Comparison of ENCODE assay signal across 16 cellular contexts in genomic region chr3:184774996-184775715, GRCh38. TPM values are rescaled to one million over a fixed set of nuclear protein-coding genes. Genes with fewer than 3 reads are reported as not detected.
A peak's percentile ranks its signal among the peaks of the same experiment; 100 is the strongest.
DNase-seq lines count a peak whose midpoint lies in the region; ATAC-seq and TF ChIP-seq lines count a peak whose summit lies in the region.
"Had no signal": no experiment of that assay in that cellular context is flagged by ENCODE, and none has a peak within 500 bp of the region (broad histone marks: within the 10 kb centered on the region; RNA-seq: fewer than 3 reads in every experiment).

No MANE protein-coding gene starts in this region.

- DNase-seq in activated effector memory CD4-positive, alpha-beta T cell treated with anti-CD3 and anti-CD28 coated beads, Interleukin-2, amount 50 U/mL, for 16 hours, result peak; percentile 9
- no peak for DNase-seq in activated effector memory CD4-positive, alpha-beta T cell treated with Interleukin-2 at 50 U/mL for 16 hours
- DNase-seq in osteoblast (ENCODE audit: insufficient read length, low spot score, missing footprints), result peak; percentile 56
- peak; percentile 9 to 42 for DNase-seq in tibial artery
- DNase-seq in NCI-H2029 (lab: John Stamatoyannopoulos, UW), result no peak
- no peak for DNase-seq in mucosa of descending colon
- no peak for DNase-seq in activated CD4-positive, CD25-positive, alpha-beta regulatory T cell (lab: John Stamatoyannopoulos, UW)
- DNase-seq: Caco-2; CD8-positive, alpha-beta memory T cell; DND-41; GDM1; GOT3 had no signal

- ATAC-seq in mucosa of descending colon, result no peak

- no peaks in the 10 kb centered on the region for H3K9me3 ChIP-seq in osteoblast (ENCODE audit: low read depth, low read length)
- H3K9me3 ChIP-seq in tibial artery, result no peaks in the 10 kb centered on the region
- H3K9me3 ChIP-seq in mucosa of descending colon, result no peaks in the 10 kb centered on the region
- H3K9me3 ChIP-seq: BLaER1, Caco-2, HAP-1 had no signal

- intact Hi-C loops in tibial artery (cut with DNase I; ENCODE audit: low total_unique reads) (loop anchor here (5.0 kb wide), 1 partner anchor 48 kb away; no protein-coding TSS in a partner anchor), mucosa of descending colon (cut with DNase I, micrococcal nuclease) (no loop called here)

- H3K36me3 ChIP-seq in osteoblast (ENCODE audit: insufficient read depth, low read length) (no peaks in the 10 kb centered on the region), tibial artery (no peaks in the 10 kb centered on the region), mucosa of descending colon (ENCODE audit: low read depth) (no peaks in the 10 kb centered on the region)
- H3K36me3 ChIP-seq: BLaER1, HAP-1 had no signal

- H3K27me3 ChIP-seq in osteoblast (ENCODE audit: insufficient read depth, low read length) (peaks cover 4% of the 10 kb centered on the region), tibial artery (peaks cover 0 to 27% of the 10 kb centered on the region in 2 donors)
- H3K27me3 ChIP-seq: BLaER1 had no signal

- no peaks in the 10 kb centered on the region for H4K20me1 ChIP-seq in osteoblast (ENCODE audit: insufficient read depth, low read length)
- H4K20me1 ChIP-seq: BLaER1 had no signal

- TF ChIP-seq CTCF in osteoblast (IDR thresholded peaks at IDR 0.05; ENCODE audit: extremely low read depth, low read depth, low read length) (no peak), tibial artery (IDR thresholded peaks at IDR 0.05) (no peak), mucosa of descending colon (IDR thresholded peaks at IDR 0.05) (no peak)

- H2AFZ ChIP-seq in osteoblast (ENCODE audit: low read length), result no peak overlapping the region

- no peak overlapping the region for H3K4me2 ChIP-seq in osteoblast (ENCODE audit: insufficient read depth, low read length)
- H3K4me2 ChIP-seq: BLaER1 had no signal

- H3K27ac ChIP-seq in osteoblast (ENCODE audit: low read depth, low read length) (no peak overlapping the region), tibial artery (no peak overlapping the region)
- H3K27ac ChIP-seq: 22Rv1, BLaER1, HL-60 had no signal

- no peak overlapping the region for H3K4me3 ChIP-seq in osteoblast (ENCODE audit: insufficient read depth, low read length)
- no peak overlapping the region for H3K4me3 ChIP-seq in tibial artery
- H3K4me3 ChIP-seq in mucosa of descending colon, result no peak overlapping the region
- H3K4me3 ChIP-seq: BLaER1, HAP-1 had no signal

- H3K4me1 ChIP-seq in osteoblast (ENCODE audit: insufficient read depth, low read length) (peaks cover 10% of the 10 kb centered on the region), tibial artery (no peaks in the 10 kb centered on the region), mucosa of descending colon (ENCODE audit: low read depth) (no peaks in the 10 kb centered on the region)
- H3K4me1 ChIP-seq: Caco-2, HAP-1 had no signal

- H3K79me2 ChIP-seq in osteoblast (ENCODE audit: insufficient read depth, low read length), result no peaks in the 10 kb centered on the region

RNA-seq across cellular contexts. Expression of gene VPS8, which starts 36.8 kb away (rescaled TPM):
- total RNA-seq in osteoblast, result 95.2 and 96.7 TPM in 2 replicates
- 10 to 100 TPM; 57.6 to 92.6 (median 74.7) TPM for total RNA-seq in mucosa of descending colon

Comparison
In these comparisons a context has a peak if more than half of its experiments do, and no peak if none do; other contexts are left out.
1. DNase-seq: peak in activated effector memory CD4-positive, alpha-beta T cell treated with anti-CD3 and anti-CD28 coated beads, Interleukin-2, amount 50 U/mL, for 16 hours (single experiment), osteoblast (single experiment) and tibial artery (2 of 2); none in activated effector memory CD4-positive, alpha-beta T cell treated with Interleukin-2 at 50 U/mL for 16 hours (single experiment), NCI-H2029 (single experiment), mucosa of descending colon (0 of 3) and activated CD4-positive, CD25-positive, alpha-beta regulatory T cell (0 of 4).